ENCODE assay signal across 1 cellular context in genomic region chr3:58521002-58521670, GRCh38.
TF ChIP-seq lines count a peak whose summit lies in the region.

No MANE protein-coding gene starts in this region.

TF ChIP-seq in H1, 55 proteins besides CTCF, POLR2A, EP300 and RAD21:
- TF ChIP-seq JUN (IDR thresholded peaks at IDR 0.05; ENCODE audit: low read depth, low read length) = no peak
- TF ChIP-seq, protein P1, sequence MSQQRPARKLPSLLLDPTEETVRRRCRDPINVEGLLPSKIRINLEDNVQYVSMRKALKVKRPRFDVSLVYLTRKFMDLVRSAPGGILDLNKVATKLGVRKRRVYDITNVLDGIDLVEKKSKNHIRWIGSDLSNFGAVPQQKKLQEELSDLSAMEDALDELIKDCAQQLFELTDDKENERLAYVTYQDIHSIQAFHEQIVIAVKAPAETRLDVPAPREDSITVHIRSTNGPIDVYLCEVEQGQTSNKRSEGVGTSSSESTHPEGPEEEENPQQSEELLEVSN (IDR thresholded peaks at IDR 0.05) = no peak
- TF ChIP-seq RNF2 (IDR thresholded peaks at IDR 0.05; ENCODE audit: borderline replicate concordance, low read depth, low read length, missing control alignments, poor library complexity, severe bottlenecking) = no peak
- no peak for TF ChIP-seq TBP (IDR thresholded peaks at IDR 0.05; ENCODE audit: low read depth, low read length)
TF ChIP-seq in H1: peak in this region for 0.
